ENCODE assay signal across 8 cellular contexts in genomic region chr11:74783241-74783871, GRCh38. TPM values are rescaled to one million over a fixed set of nuclear protein-coding genes. Genes with fewer than 3 reads are reported as not detected.
DNase-seq lines count a peak whose midpoint lies in the region; ATAC-seq and TF ChIP-seq lines count a peak whose summit lies in the region.

No MANE protein-coding gene starts in this region.

- no peak overlapping the region for H3K27ac ChIP-seq in DND-41 (ENCODE audit: low read length)
- peak overlapping the region in 1 of 4 donors; percentile 4 for H3K27ac ChIP-seq in transverse colon

- H3K27me3 ChIP-seq in DND-41 (ENCODE audit: insufficient read depth, low read length, poor library complexity) (no peaks in the 10 kb centered on the region), transverse colon (no peaks in the 10 kb centered on the region)

- no peaks in the 10 kb centered on the region for H3K36me3 Mint-ChIP-seq in IgD-negative memory B cell
- H3K36me3 Mint-ChIP-seq in activated naive CD8-positive, alpha-beta T cell treated with anti-CD3 and anti-CD28 coated beads for 36 hours: peaks cover 5% of the 10 kb centered on the region
- H3K36me3 Mint-ChIP-seq in memory B cell: no peaks in the 10 kb centered on the region
- H3K36me3 Mint-ChIP-seq in WTC11: no peaks in the 10 kb centered on the region

- H3K9me3 ChIP-seq in DND-41 (ENCODE audit: insufficient read depth, low read length, severe bottlenecking) (no peaks in the 10 kb centered on the region), transverse colon (no peaks in the 10 kb centered on the region)

- TF ChIP-seq CTCF in DND-41 (IDR thresholded peaks at IDR 0.05; ENCODE audit: borderline replicate concordance, extremely low read depth, low read length, poor library complexity, severe bottlenecking): no peak
- TF ChIP-seq CTCF in WTC11 (IDR thresholded peaks at IDR 0.05): no peak
- TF ChIP-seq CTCF in transverse colon (IDR thresholded peaks at IDR 0.05): no peak

- intact Hi-C loops in transverse colon (cut with DNase I; ENCODE audit: low total_unique reads): no loop called here

- WGBS in transverse colon (ENCODE audit: low coverage in 1 of 2), 2 donors: 59 to 64% methylated on average over 2 of the region's 2 CpGs

- POLR2A ChIA-PET in WTC11 (lab: Charles Lee): no interaction called here

- peak overlapping the region; percentile 11 to 13 (median 11) for H3K27ac Mint-ChIP-seq in IgD-negative memory B cell
- peak overlapping the region; percentile 19 for H3K27ac Mint-ChIP-seq in activated naive CD8-positive, alpha-beta T cell treated with anti-CD3 and anti-CD28 coated beads for 36 hours
- H3K27ac Mint-ChIP-seq in memory B cell: peak overlapping the region; percentile 17
- H3K27ac Mint-ChIP-seq in WTC11: no peak overlapping the region

- H3K36me3 ChIP-seq in DND-41 (ENCODE audit: insufficient read depth, low read length): peaks cover 15% of the 10 kb centered on the region; the same call in 1 of the 2 replicates
- no peaks in the 10 kb centered on the region for H3K36me3 ChIP-seq in transverse colon

- H3K79me2 ChIP-seq in DND-41 (ENCODE audit: insufficient read depth, low read length): peaks cover 86% of the 10 kb centered on the region

- DNase-seq in DND-41 (peak; percentile 29), memory B cell (ENCODE audit: low spot score in 2 of 2) (peak in 1 of 2 donors; percentile 55), WTC11 (ENCODE audit: low spot score) (no peak), transverse colon (no peak)
- DNase-seq in activated naive CD8-positive, alpha-beta T cell treated with anti-CD3 and anti-CD28 coated beads for 36 hours: peak; percentile 8

- H3K9ac ChIP-seq in DND-41 (ENCODE audit: low read depth, low read length): no peak overlapping the region

- no peak overlapping the region for H2AFZ ChIP-seq in DND-41 (ENCODE audit: low read depth, low read length)

- peak overlapping the region; percentile 4 to 69 (median 40) for H3K4me3 Mint-ChIP-seq in IgD-negative memory B cell
- H3K4me3 Mint-ChIP-seq in activated naive CD8-positive, alpha-beta T cell treated with anti-CD3 and anti-CD28 coated beads for 36 hours: peak overlapping the region; percentile 18
- H3K4me3 Mint-ChIP-seq in memory B cell: peak overlapping the region; percentile 57
- H3K4me3 Mint-ChIP-seq in WTC11: no peak overlapping the region

- H3K4me1 Mint-ChIP-seq in IgD-negative memory B cell (peaks cover 17 to 28% (median 21%) of the 10 kb centered on the region in 3 donors), memory B cell (peaks cover 20% of the 10 kb centered on the region), WTC11 (peaks cover 4% of the 10 kb centered on the region; the same call in 1 of the 2 replicates)
- H3K4me1 Mint-ChIP-seq in activated naive CD8-positive, alpha-beta T cell treated with anti-CD3 and anti-CD28 coated beads for 36 hours: peaks cover 28% of the 10 kb centered on the region

- CTCF ChIA-PET in WTC11 (lab: Charles Lee): no interaction called here

- H3K9me3 Mint-ChIP-seq in IgD-negative memory B cell: no peaks in the 10 kb centered on the region
- no peaks in the 10 kb centered on the region for H3K9me3 Mint-ChIP-seq in activated naive CD8-positive, alpha-beta T cell treated with anti-CD3 and anti-CD28 coated beads for 36 hours
- H3K9me3 Mint-ChIP-seq in memory B cell: no peaks in the 10 kb centered on the region
- H3K9me3 Mint-ChIP-seq in WTC11: no peaks in the 10 kb centered on the region

- H3K4me3 ChIP-seq in DND-41 (ENCODE audit: low read depth in 1 of 2, low read length in 2 of 2) (no peak overlapping the region), transverse colon (no peak overlapping the region)

- H3K27me3 Mint-ChIP-seq in IgD-negative memory B cell (no peaks in the 10 kb centered on the region), memory B cell (no peaks in the 10 kb centered on the region), WTC11 (ENCODE audit: low read depth) (no peaks in the 10 kb centered on the region)
- H3K27me3 Mint-ChIP-seq in activated naive CD8-positive, alpha-beta T cell treated with anti-CD3 and anti-CD28 coated beads for 36 hours: no peaks in the 10 kb centered on the region

- no peak for TF ChIP-seq EP300 in transverse colon (IDR thresholded peaks at IDR 0.05; ENCODE audit: low read depth)

- in situ Hi-C loops in transverse colon (cut with MboI; ENCODE audit: low pct_ligation_motif_present in 1 of 4, low pct_unique_long_range_greater_than_20kb in 1 of 4, low sequenced_read_pairs in 3 of 4): no loop called here

- peaks cover 36% of the 10 kb centered on the region; the same call in 1 of the 2 replicates for H4K20me1 ChIP-seq in DND-41 (ENCODE audit: insufficient read depth, low read length)

- H3K4me2 ChIP-seq in DND-41 (ENCODE audit: insufficient read depth, low read length): no peak overlapping the region

- H3K4me1 ChIP-seq in DND-41 (ENCODE audit: insufficient read depth, low read length) (peaks cover 6% of the 10 kb centered on the region; the same call in 1 of the 2 replicates), transverse colon (peaks cover 0 to 52% (median 11%) of the 10 kb centered on the region in 4 donors)

- ATAC-seq in DND-41 (ENCODE audit: insufficient read depth, low read depth) (peak; percentile 85), GM21360 (IDR thresholded peaks at IDR 0.05; ENCODE audit: unreplicated experiment) (peak; percentile 66), memory B cell (ENCODE audit: low read depth) (peak; percentile 99), WTC11 (no peak), GM19023 (IDR thresholded peaks at IDR 0.05; ENCODE audit: unreplicated experiment) (no peak)

- TF ChIP-seq POLR2A in transverse colon (IDR thresholded peaks at IDR 0.05): no peak

TF ChIP-seq in WTC11, 78 proteins besides CTCF, POLR2A, EP300 and RAD21 (continues in another document):
- TF ChIP-seq OVOL2 (CRISPR knock-in tag; IDR thresholded peaks at IDR 0.05; ENCODE audit: borderline replicate concordance) (no peak), NR2C2 (CRISPR knock-in tag; IDR thresholded peaks at IDR 0.05) (no peak), IRF1 (CRISPR knock-in tag; IDR thresholded peaks at IDR 0.05) (no peak), ZNF396 (CRISPR knock-in tag; IDR thresholded peaks at IDR 0.05; ENCODE audit: borderline replicate concordance) (no peak)
- TF ChIP-seq, protein P1, sequence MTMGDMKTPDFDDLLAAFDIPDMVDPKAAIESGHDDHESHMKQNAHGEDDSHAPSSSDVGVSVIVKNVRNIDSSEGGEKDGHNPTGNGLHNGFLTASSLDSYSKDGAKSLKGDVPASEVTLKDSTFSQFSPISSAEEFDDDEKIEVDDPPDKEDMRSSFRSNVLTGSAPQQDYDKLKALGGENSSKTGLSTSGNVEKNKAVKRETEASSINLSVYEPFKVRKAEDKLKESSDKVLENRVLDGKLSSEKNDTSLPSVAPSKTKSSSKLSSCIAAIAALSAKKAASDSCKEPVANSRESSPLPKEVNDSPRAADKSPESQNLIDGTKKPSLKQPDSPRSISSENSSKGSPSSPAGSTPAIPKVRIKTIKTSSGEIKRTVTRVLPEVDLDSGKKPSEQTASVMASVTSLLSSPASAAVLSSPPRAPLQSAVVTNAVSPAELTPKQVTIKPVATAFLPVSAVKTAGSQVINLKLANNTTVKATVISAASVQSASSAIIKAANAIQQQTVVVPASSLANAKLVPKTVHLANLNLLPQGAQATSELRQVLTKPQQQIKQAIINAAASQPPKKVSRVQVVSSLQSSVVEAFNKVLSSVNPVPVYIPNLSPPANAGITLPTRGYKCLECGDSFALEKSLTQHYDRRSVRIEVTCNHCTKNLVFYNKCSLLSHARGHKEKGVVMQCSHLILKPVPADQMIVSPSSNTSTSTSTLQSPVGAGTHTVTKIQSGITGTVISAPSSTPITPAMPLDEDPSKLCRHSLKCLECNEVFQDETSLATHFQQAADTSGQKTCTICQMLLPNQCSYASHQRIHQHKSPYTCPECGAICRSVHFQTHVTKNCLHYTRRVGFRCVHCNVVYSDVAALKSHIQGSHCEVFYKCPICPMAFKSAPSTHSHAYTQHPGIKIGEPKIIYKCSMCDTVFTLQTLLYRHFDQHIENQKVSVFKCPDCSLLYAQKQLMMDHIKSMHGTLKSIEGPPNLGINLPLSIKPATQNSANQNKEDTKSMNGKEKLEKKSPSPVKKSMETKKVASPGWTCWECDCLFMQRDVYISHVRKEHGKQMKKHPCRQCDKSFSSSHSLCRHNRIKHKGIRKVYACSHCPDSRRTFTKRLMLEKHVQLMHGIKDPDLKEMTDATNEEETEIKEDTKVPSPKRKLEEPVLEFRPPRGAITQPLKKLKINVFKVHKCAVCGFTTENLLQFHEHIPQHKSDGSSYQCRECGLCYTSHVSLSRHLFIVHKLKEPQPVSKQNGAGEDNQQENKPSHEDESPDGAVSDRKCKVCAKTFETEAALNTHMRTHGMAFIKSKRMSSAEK (CRISPR knock-in tag; IDR thresholded peaks at IDR 0.05; ENCODE audit: borderline replicate concordance): no peak
- TF ChIP-seq, protein P2, sequence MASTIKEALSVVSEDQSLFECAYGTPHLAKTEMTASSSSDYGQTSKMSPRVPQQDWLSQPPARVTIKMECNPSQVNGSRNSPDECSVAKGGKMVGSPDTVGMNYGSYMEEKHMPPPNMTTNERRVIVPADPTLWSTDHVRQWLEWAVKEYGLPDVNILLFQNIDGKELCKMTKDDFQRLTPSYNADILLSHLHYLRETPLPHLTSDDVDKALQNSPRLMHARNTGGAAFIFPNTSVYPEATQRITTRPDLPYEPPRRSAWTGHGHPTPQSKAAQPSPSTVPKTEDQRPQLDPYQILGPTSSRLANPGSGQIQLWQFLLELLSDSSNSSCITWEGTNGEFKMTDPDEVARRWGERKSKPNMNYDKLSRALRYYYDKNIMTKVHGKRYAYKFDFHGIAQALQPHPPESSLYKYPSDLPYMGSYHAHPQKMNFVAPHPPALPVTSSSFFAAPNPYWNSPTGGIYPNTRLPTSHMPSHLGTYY (CRISPR knock-in tag; IDR thresholded peaks at IDR 0.05): no peak

RNA-seq across cellular contexts. Expression of gene RNF169, which starts 34.7 kb away (rescaled TPM):
- polyA plus RNA-seq in IgD-negative memory B cell: 1.1 TPM
- total RNA-seq in activated naive CD8-positive, alpha-beta T cell treated with anti-CD3 and anti-CD28 coated beads for 36 hours: 10 to 100 TPM; 12.4 to 13.3 TPM
- total RNA-seq in WTC11 (2021) (11.0 to 13.6 TPM (median 11.2 TPM) in 3 replicates), transverse colon (10 to 100 TPM; 15.1 to 22.4 (median 16.6) TPM)

RNA-seq across cellular contexts. Expression of gene CHRDL2, which starts 52.1 kb away (rescaled TPM):
- polyA plus RNA-seq in IgD-negative memory B cell: not detected
- not detected for total RNA-seq in activated naive CD8-positive, alpha-beta T cell treated with anti-CD3 and anti-CD28 coated beads for 36 hours
- total RNA-seq in WTC11 (2021) (0.25 to 0.55 TPM (median 0.37 TPM) in 3 replicates), transverse colon (10 to 100 TPM in 1 of 4 donors, 1 to 10 TPM in 3; 2.2 to 20.9 (median 4.0) TPM)

Comparison
In these comparisons a context has a peak if more than half of its experiments do, and no peak if none do; other contexts are left out.
1. ATAC-seq: peak in DND-41 (single experiment), GM21360 (single experiment) and memory B cell (single experiment); none in WTC11 (single experiment) and GM19023 (single experiment).
2. DNase-seq: peak in DND-41 (single experiment) and activated naive CD8-positive, alpha-beta T cell treated with anti-CD3 and anti-CD28 coated beads for 36 hours (single experiment); none in WTC11 (single experiment) and transverse colon (single experiment).